2 cellular contexts compared by ENCODE assay signal in genomic region chr9:92324451-92324850, GRCh38.
TF ChIP-seq lines count a peak whose summit lies in the region.

No MANE protein-coding gene starts in this region.

TF ChIP-seq in SK-N-SH, 30 proteins besides CTCF, POLR2A, EP300 and RAD21 (continued from another document):
- no peak for TF ChIP-seq PBX3 (IDR thresholded peaks at IDR 0.05)
- TF ChIP-seq RXRA (IDR thresholded peaks at IDR 0.05; ENCODE audit: borderline replicate concordance, low read depth) = no peak
- no peak for TF ChIP-seq SMC3 (IDR thresholded peaks at IDR 0.05; ENCODE audit: low read depth, low read length)
- no peak for TF ChIP-seq CHD2 (IDR thresholded peaks at IDR 0.05; ENCODE audit: low read length, partially characterized antibody)
- no peak for TF ChIP-seq RFX5 (IDR thresholded peaks at IDR 0.05; ENCODE audit: low read length)
- TF ChIP-seq TAF1 (IDR thresholded peaks at IDR 0.05; ENCODE audit: borderline replicate concordance, low read depth, low read length) = no peak
- TF ChIP-seq ELF1 (IDR thresholded peaks at IDR 0.05) = no peak
- no peak for TF ChIP-seq MEF2A (IDR thresholded peaks at IDR 0.05; ENCODE audit: borderline replicate concordance, low read depth)
- TF ChIP-seq EZH2phosphoT487 (IDR thresholded peaks at IDR 0.05; ENCODE audit: borderline replicate concordance, low read depth) = no peak
- no peak for TF ChIP-seq YY1 (IDR thresholded peaks at IDR 0.05; ENCODE audit: low read depth)
- TF ChIP-seq POLR2AphosphoS5 (IDR thresholded peaks at IDR 0.05; ENCODE audit: low read depth, low read length) = no peak
- no peak for TF ChIP-seq TCF12 (IDR thresholded peaks at IDR 0.05)
- TF ChIP-seq USF2 (IDR thresholded peaks at IDR 0.05; ENCODE audit: borderline replicate concordance, low read depth, low read length) = no peak
- no peak for TF ChIP-seq JUND (IDR thresholded peaks at IDR 0.05)

TF ChIP-seq in SK-N-SH treated with all-trans-retinoic acid at 6 μM for 48 hours, 23 proteins besides CTCF, POLR2A, EP300 and RAD21 (continued from another document):
- TF ChIP-seq PATZ1 (CRISPR knock-in tag; IDR thresholded peaks at IDR 0.05; ENCODE audit: borderline replicate concordance) (no peak), CSDC2 (CRISPR knock-in tag; IDR thresholded peaks at IDR 0.05) (no peak), ZC3H10 (CRISPR knock-in tag; IDR thresholded peaks at IDR 0.05) (no peak), GLIS3 (CRISPR knock-in tag; IDR thresholded peaks at IDR 0.05) (no peak), ISL1 (CRISPR knock-in tag; IDR thresholded peaks at IDR 0.05) (no peak), SNAI2 (CRISPR knock-in tag; IDR thresholded peaks at IDR 0.05) (no peak), CREB5 (CRISPR knock-in tag; IDR thresholded peaks at IDR 0.05; ENCODE audit: low read depth) (no peak), ZFP30 (CRISPR knock-in tag; IDR thresholded peaks at IDR 0.05) (no peak), ESRRG (CRISPR knock-in tag; IDR thresholded peaks at IDR 0.05) (no peak), OSR1 (CRISPR knock-in tag; IDR thresholded peaks at IDR 0.05) (no peak), ZNF70 (CRISPR knock-in tag; IDR thresholded peaks at IDR 0.05) (no peak), BACH2 (CRISPR knock-in tag; IDR thresholded peaks at IDR 0.05; ENCODE audit: borderline replicate concordance) (no peak)
TF ChIP-seq in SK-N-SH treated with all-trans-retinoic acid at 6 μM for 48 hours: peak in this region for 0.
